Comparison of ENCODE assay signal across 8 cellular contexts in the genomic region with DNA sequence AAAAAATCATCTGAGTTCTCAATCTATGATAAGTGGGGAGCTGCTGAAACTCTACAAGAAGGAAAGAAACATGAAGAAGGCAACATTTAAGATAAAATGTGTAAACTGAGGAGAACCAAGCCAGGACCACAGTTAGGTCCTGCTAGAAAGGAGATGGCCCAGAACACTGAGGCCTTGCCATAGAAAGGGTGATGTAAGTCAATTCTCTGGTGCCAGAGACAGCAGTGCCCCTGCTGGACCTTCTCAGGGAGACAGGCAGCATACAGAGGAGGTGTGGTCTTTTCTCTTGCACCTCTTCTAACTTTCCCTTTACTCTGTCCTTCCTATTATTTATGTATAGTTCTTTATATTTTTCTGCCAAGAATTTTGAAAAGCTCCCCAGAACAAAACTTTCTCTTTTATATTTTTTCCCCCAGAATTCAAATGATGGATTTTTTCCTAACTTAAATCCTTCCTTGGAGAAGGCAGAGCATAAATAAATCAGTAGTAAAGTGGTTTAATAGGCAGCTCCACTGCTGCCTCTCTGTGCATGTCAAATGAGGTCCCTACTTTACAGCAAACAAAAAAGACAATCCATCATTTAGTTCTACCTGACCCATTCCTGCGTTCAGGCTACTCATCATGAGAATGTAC. TPM values are rescaled to one million over a fixed set of nuclear protein-coding genes. Genes with fewer than 3 reads are reported as not detected.
DNase-seq lines count a peak whose midpoint lies in the region; ATAC-seq and TF ChIP-seq lines count a peak whose summit lies in the region.

No MANE protein-coding gene starts in this region.

- DNase-seq in activated CD4-positive, alpha-beta T cell treated with anti-CD3 and anti-CD28 coated beads for 48 hours = peak; percentile 37
- DNase-seq in activated CD4-positive, alpha-beta T cell treated with anti-CD3 and anti-CD28 coated beads for 4 hours = no peak
- DNase-seq in LHCN-M2 (ENCODE audit: low read depth) = peak; percentile 54
- peak; percentile 35 for DNase-seq in activated CD4-positive, alpha-beta memory T cell treated with anti-CD3 and anti-CD28 coated beads for 36 hours
- peak; percentile 14 for DNase-seq in left cardiac atrium
- DNase-seq in NCI-H2107 treated with DMSO at 0.1 percent for 48 hours (lab: John Stamatoyannopoulos, UW; ENCODE audit: unreplicated experiment) = no peak

- peaks cover 18% of the 10 kb centered on the region for H3K4me1 Mint-ChIP-seq in activated CD4-positive, alpha-beta memory T cell treated with anti-CD3 and anti-CD28 coated beads for 36 hours (ENCODE audit: low read depth)
- H3K4me1 Mint-ChIP-seq in stimulated activated naive CD8-positive, alpha-beta T cell treated with anti-CD3 and anti-CD28 coated beads, Interleukin-15, Interleukin-2, amounts not matched to agents 100 ng/mL and 50 ng/mL, for 24 hours (ENCODE audit: low read depth) = peaks cover 31% of the 10 kb centered on the region

- no peaks in the 10 kb centered on the region for H3K9me3 Mint-ChIP-seq in activated CD4-positive, alpha-beta memory T cell treated with anti-CD3 and anti-CD28 coated beads for 36 hours
- no peaks in the 10 kb centered on the region for H3K9me3 Mint-ChIP-seq in stimulated activated naive CD8-positive, alpha-beta T cell treated with anti-CD3 and anti-CD28 coated beads, Interleukin-15, Interleukin-2, amounts not matched to agents 100 ng/mL and 50 ng/mL, for 24 hours

- CTCF ChIA-PET in activated CD4-positive, alpha-beta memory T cell treated with anti-CD3 and anti-CD28 coated beads for 36 hours (lab: Charles Lee) = interaction anchor here (0.7 to 1.4 kb wide), 3 partner anchors 9 to 117 kb away, joined by 3 to 8 read pairs (median 3); partner anchors contain the start of gene UQCC2

- intact Hi-C loops in activated CD4-positive, alpha-beta memory T cell treated with anti-CD3 and anti-CD28 coated beads for 36 hours (cut with micrococcal nuclease) = no loop called here
- intact Hi-C loops in left cardiac atrium (cut with DNase I) = no loop called here

- POLR2A ChIA-PET in activated CD4-positive, alpha-beta memory T cell treated with anti-CD3 and anti-CD28 coated beads for 36 hours (lab: Charles Lee) = interaction anchor here (1.3 kb wide), 1 partner anchor 9 kb away, joined by 7 read pairs; the partner anchor contains the start of gene UQCC2

- no peaks in the 10 kb centered on the region for H3K27me3 Mint-ChIP-seq in activated CD4-positive, alpha-beta memory T cell treated with anti-CD3 and anti-CD28 coated beads for 36 hours
- H3K27me3 Mint-ChIP-seq in stimulated activated naive CD8-positive, alpha-beta T cell treated with anti-CD3 and anti-CD28 coated beads, Interleukin-15, Interleukin-2, amounts not matched to agents 100 ng/mL and 50 ng/mL, for 24 hours = no peaks in the 10 kb centered on the region

- H3K36me3 Mint-ChIP-seq in activated CD4-positive, alpha-beta memory T cell treated with anti-CD3 and anti-CD28 coated beads for 36 hours = peaks cover 23% of the 10 kb centered on the region
- peaks cover 48% of the 10 kb centered on the region for H3K36me3 Mint-ChIP-seq in stimulated activated naive CD8-positive, alpha-beta T cell treated with anti-CD3 and anti-CD28 coated beads, Interleukin-15, Interleukin-2, amounts not matched to agents 100 ng/mL and 50 ng/mL, for 24 hours (ENCODE audit: low read depth)

- no peak overlapping the region for H3K4me3 Mint-ChIP-seq in activated CD4-positive, alpha-beta memory T cell treated with anti-CD3 and anti-CD28 coated beads for 36 hours
- no peak overlapping the region for H3K4me3 Mint-ChIP-seq in stimulated activated naive CD8-positive, alpha-beta T cell treated with anti-CD3 and anti-CD28 coated beads, Interleukin-15, Interleukin-2, amounts not matched to agents 100 ng/mL and 50 ng/mL, for 24 hours

- no peak overlapping the region for H3K27ac Mint-ChIP-seq in activated CD4-positive, alpha-beta memory T cell treated with anti-CD3 and anti-CD28 coated beads for 36 hours
- peak overlapping the region; percentile 38 for H3K27ac Mint-ChIP-seq in stimulated activated naive CD8-positive, alpha-beta T cell treated with anti-CD3 and anti-CD28 coated beads, Interleukin-15, Interleukin-2, amounts not matched to agents 100 ng/mL and 50 ng/mL, for 24 hours

- TF ChIP-seq POLR2A in GM18505 (IDR thresholded peaks at IDR 0.05; ENCODE audit: borderline replicate concordance, extremely low read depth, insufficient read depth, insufficient read length) = no peak

- ATAC-seq in left cardiac atrium (peak; percentile 25 to 75), GM18505 (IDR thresholded peaks at IDR 0.05; ENCODE audit: unreplicated experiment) (no peak)

RNA-seq across cellular contexts. Expression of gene UQCC2, which starts 9.0 kb away (rescaled TPM):
- 36.4 and 48.7 TPM in 2 replicates for total RNA-seq in LHCN-M2 (2014; rRNA removed)
- 288 TPM for polyA plus RNA-seq in LHCN-M2 (2012)
- total RNA-seq in activated CD4-positive, alpha-beta memory T cell treated with anti-CD3 and anti-CD28 coated beads for 36 hours = 100 to 1,000 TPM; 157 to 160 TPM
- total RNA-seq in left cardiac atrium = 100 to 1,000 TPM; 183 to 203 TPM

RNA-seq across cellular contexts. Expression of gene IP6K3, which starts 44.2 kb away (rescaled TPM):
- total RNA-seq in LHCN-M2 (2014; rRNA removed) (62.6 and 88.2 TPM in 2 replicates), left cardiac atrium (10 to 100 TPM; 23.8 to 29.4 TPM)
- 41.8 TPM for polyA plus RNA-seq in LHCN-M2 (2012)
- not detected for total RNA-seq in activated CD4-positive, alpha-beta memory T cell treated with anti-CD3 and anti-CD28 coated beads for 36 hours

Comparison
In these comparisons a context has a peak if more than half of its experiments do, and no peak if none do; other contexts are left out.
1. DNase-seq: peak in activated CD4-positive, alpha-beta T cell treated with anti-CD3 and anti-CD28 coated beads for 48 hours (single experiment), LHCN-M2 (single experiment), activated CD4-positive, alpha-beta memory T cell treated with anti-CD3 and anti-CD28 coated beads for 36 hours (single experiment) and left cardiac atrium (single experiment); none in activated CD4-positive, alpha-beta T cell treated with anti-CD3 and anti-CD28 coated beads for 4 hours (0 of 2) and NCI-H2107 treated with DMSO at 0.1 percent for 48 hours (single experiment).
2. RNA of gene IP6K3, which starts 44.2 kb away (total RNA-seq): 62.6 to 88.2 TPM in LHCN-M2 and 23.8 to 29.4 TPM in left cardiac atrium; not detected in activated CD4-positive, alpha-beta memory T cell treated with anti-CD3 and anti-CD28 coated beads for 36 hours; every median in the first group is over 10 times any median in the second.